In the genomic region with DNA sequence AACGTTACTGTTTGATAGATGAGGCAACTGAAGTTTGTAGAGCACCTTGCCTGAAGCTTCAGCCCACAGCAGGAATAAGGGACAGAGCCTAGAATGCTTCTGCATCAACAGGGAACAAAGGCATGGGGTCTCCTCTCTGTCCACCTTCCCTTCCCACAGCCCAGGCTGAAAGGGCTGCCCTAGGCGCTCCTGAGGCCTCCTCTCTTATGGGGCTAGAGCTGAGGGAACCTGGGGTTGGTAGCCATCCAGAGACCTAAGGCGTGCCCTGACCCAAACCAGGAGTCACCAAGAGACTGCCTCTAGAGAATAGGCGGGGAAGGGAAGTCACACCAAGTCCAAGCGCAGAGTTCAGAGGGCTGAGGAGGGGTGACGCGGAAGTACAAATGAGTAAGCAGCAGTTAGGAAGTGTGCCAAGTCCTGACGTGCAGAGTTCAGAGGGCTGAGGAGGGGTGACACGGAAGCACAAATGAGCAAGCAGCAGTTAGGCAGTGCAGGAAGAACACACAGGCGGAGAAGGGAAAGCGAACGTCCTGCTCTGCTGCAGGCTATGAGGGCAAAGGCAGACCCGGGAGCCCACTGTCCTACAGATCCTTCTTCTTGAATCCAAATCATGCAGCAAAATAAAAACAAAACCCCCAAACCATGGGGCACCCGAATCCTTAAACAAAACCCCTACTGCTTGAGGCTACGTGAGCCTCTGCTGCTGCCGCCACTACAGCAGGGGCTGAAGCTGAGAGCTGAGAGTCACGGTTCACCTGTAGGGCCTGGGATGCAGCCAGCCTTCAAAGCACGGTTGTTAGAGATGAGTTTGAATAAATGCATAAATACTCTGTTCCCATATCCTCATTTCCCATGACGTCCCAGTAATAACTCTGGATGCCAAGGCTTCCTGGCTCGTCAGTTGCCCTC, we compare ENCODE assay signal across 8 cellular contexts. TPM values are rescaled to one million over a fixed set of nuclear protein-coding genes. Genes with fewer than 3 reads are reported as not detected.
A peak's percentile ranks its signal among the peaks of the same experiment; 100 is the strongest.
DNase-seq lines count a peak whose midpoint lies in the region; ATAC-seq and TF ChIP-seq lines count a peak whose summit lies in the region.

No MANE protein-coding gene starts in this region.

- no peak overlapping the region for H3K4me3 ChIP-seq in mucosa of descending colon

- H3K36me3 ChIP-seq in mucosa of descending colon (ENCODE audit: low read depth) = no peaks in the 10 kb centered on the region

- H3K9me3 ChIP-seq in mucosa of descending colon = no peaks in the 10 kb centered on the region

- DNase-seq in CMK (ENCODE audit: low read depth) (peak; percentile 94), NAMALWA (ENCODE audit: low spot score) (peak; percentile 98), mucosa of descending colon (peak; percentile 92 to 99 (median 93)), NCI-H748 treated with DMSO at 0.1 percent for 48 hours (lab: John Stamatoyannopoulos, UW) (no peak)
- peak; percentile 87 to 89 for DNase-seq in activated CD4-positive, alpha-beta T cell treated with anti-CD3 and anti-CD28 coated beads, Interleukin-2, amount 50 U/mL, for 4 hours
- peak; percentile 86 for DNase-seq in effector CD4-positive, alpha-beta T cell
- DNase-seq in stimulated activated CD8-positive, alpha-beta memory T cell treated with anti-CD3 and anti-CD28 coated beads, Interleukin-15, amount 100 ng/mL, for 48 hours (ENCODE audit: low read depth in 2 of 2) = peak; percentile 78 to 79

- TF ChIP-seq CTCF in mucosa of descending colon (IDR thresholded peaks at IDR 0.05) = no peak

- intact Hi-C loops in mucosa of descending colon (cut with DNase I, micrococcal nuclease) = no loop called here

- peaks cover 51% of the 10 kb centered on the region for H3K4me1 ChIP-seq in mucosa of descending colon (ENCODE audit: low read depth)

- peak; percentile 40 for ATAC-seq in GM21619 (IDR thresholded peaks at IDR 0.05; ENCODE audit: unreplicated experiment)
- peak; percentile 67 for ATAC-seq in mucosa of descending colon

RNA-seq across cellular contexts. Expression of gene SPG7, which starts 2.7 kb away (rescaled TPM):
- total RNA-seq in mucosa of descending colon = 100 to 1,000 TPM; 112 to 137 (median 121) TPM

RNA-seq across cellular contexts. Expression of gene ANKRD11, which starts 15.1 kb away (rescaled TPM):
- total RNA-seq in mucosa of descending colon = 100 to 1,000 TPM; 125 to 127 (median 127) TPM

RNA-seq across cellular contexts. Expression of gene RPL13, which starts 55.0 kb away (rescaled TPM):
- 1,000 to 10,000 TPM; 1,693 to 1,792 (median 1,717) TPM for total RNA-seq in mucosa of descending colon
